In the genomic region with DNA sequence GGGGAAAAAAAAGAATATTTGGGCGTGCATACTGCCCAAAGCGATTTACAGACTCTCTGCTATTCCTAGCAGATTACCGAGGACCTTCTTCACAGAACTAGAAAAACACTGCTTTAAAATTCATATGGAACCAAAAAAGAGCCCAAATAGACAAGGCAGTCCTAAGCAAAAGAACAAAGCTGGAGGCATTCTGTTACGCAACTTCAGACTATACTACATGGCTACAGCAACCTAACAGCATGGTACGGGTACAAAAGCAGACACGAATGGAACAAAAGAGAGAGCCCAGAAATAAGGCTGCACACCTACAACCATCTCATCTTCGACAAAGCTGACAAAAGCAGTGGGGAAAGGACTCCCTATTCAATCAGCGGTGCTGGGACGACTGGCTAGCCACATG, we compare ENCODE assay signal across 2 cellular contexts.
TF ChIP-seq lines count a peak whose summit lies in the region.

No MANE protein-coding gene starts in this region.

TF ChIP-seq in GM23338, 12 proteins besides CTCF, POLR2A, EP300 and RAD21:
- no peak for TF ChIP-seq CREB1 (CRISPR knock-in tag; IDR thresholded peaks at IDR 0.05; ENCODE audit: low read depth)
- no peak for TF ChIP-seq POLR2AphosphoS5 (IDR thresholded peaks at IDR 0.05; ENCODE audit: low read depth)
- no peak for TF ChIP-seq ZNF114 (CRISPR knock-in tag; IDR thresholded peaks at IDR 0.05)
- no peak for TF ChIP-seq ZNF331 (CRISPR knock-in tag; IDR thresholded peaks at IDR 0.05; ENCODE audit: low read depth)
- TF ChIP-seq, protein P1, sequence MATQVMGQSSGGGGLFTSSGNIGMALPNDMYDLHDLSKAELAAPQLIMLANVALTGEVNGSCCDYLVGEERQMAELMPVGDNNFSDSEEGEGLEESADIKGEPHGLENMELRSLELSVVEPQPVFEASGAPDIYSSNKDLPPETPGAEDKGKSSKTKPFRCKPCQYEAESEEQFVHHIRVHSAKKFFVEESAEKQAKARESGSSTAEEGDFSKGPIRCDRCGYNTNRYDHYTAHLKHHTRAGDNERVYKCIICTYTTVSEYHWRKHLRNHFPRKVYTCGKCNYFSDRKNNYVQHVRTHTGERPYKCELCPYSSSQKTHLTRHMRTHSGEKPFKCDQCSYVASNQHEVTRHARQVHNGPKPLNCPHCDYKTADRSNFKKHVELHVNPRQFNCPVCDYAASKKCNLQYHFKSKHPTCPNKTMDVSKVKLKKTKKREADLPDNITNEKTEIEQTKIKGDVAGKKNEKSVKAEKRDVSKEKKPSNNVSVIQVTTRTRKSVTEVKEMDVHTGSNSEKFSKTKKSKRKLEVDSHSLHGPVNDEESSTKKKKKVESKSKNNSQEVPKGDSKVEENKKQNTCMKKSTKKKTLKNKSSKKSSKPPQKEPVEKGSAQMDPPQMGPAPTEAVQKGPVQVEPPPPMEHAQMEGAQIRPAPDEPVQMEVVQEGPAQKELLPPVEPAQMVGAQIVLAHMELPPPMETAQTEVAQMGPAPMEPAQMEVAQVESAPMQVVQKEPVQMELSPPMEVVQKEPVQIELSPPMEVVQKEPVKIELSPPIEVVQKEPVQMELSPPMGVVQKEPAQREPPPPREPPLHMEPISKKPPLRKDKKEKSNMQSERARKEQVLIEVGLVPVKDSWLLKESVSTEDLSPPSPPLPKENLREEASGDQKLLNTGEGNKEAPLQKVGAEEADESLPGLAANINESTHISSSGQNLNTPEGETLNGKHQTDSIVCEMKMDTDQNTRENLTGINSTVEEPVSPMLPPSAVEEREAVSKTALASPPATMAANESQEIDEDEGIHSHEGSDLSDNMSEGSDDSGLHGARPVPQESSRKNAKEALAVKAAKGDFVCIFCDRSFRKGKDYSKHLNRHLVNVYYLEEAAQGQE (IDR thresholded peaks at IDR 0.05; ENCODE audit: unreplicated experiment): no peak

TF ChIP-seq in IMR-90, 13 proteins besides CTCF, POLR2A, EP300 and RAD21:
- TF ChIP-seq MXI1 (IDR thresholded peaks at IDR 0.05; ENCODE audit: borderline replicate concordance, low read depth, low read length) (no peak), MAFK (IDR thresholded peaks at IDR 0.05; ENCODE audit: low read depth, low read length) (no peak), MAZ (IDR thresholded peaks at IDR 0.05; ENCODE audit: borderline replicate concordance, low read depth, low read length) (no peak), FOS (IDR thresholded peaks at IDR 0.05; ENCODE audit: low read depth, low read length) (no peak), CEBPB (IDR thresholded peaks at IDR 0.05; ENCODE audit: low read depth, low read length) (peak; percentile 47)
- TF ChIP-seq, protein P2, sequence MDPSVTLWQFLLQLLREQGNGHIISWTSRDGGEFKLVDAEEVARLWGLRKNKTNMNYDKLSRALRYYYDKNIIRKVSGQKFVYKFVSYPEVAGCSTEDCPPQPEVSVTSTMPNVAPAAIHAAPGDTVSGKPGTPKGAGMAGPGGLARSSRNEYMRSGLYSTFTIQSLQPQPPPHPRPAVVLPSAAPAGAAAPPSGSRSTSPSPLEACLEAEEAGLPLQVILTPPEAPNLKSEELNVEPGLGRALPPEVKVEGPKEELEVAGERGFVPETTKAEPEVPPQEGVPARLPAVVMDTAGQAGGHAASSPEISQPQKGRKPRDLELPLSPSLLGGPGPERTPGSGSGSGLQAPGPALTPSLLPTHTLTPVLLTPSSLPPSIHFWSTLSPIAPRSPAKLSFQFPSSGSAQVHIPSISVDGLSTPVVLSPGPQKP (IDR thresholded peaks at IDR 0.05; ENCODE audit: borderline replicate concordance, low read depth, low read length): no peak
